8 cellular contexts compared by ENCODE assay signal in the genomic region with DNA sequence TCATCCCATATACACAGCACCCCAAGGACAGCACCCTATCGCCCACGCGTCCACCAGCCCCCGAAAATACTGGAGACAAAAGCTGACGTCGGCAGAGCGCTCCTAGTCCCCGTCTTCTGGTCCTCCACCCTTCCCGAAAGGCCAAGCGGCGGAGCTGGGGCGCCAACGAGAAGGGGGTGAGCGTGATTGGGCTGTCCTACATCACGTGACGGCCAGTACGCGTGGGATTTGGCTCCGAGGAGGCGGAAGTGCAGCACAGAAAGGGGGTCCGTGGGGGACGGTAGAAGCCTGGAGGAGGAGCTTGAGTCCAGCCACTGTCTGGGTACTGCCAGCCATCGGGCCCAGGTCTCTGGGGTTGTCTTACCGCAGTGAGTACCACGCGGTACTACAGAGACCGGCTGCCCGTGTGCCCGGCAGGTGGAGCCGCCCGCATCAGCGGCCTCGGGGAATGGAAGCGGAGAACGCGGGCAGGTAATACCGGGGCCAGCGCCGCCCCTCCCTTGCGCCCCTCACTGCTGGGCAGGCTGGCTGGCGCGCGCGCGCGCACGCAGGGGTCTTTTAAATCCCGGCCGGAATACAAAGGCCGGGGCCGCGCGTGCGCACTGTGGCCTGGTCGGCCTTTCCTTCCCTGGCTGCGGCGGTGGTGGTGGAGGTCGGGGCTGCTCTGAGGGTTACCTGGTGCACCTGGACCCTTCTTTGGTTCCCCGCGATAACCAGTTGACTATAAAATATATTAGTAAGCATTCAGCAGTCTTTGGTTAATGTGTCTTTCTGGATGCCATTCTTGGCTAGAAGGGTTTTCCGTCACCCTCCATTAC. TPM values are rescaled to one million over a fixed set of nuclear protein-coding genes. Genes with fewer than 3 reads are reported as not detected.
DNase-seq lines count a peak whose midpoint lies in the region; ATAC-seq and TF ChIP-seq lines count a peak whose summit lies in the region.

A gene (plus strand): TSS at position 283 of the 818 bp plus-strand sequence. CDS start 166 bp downstream, at position 449.

- 2 to 3% methylated on average over 39 to 52 of the region's 61 CpGs for WGBS in tibial nerve, 2 donors

- no peaks in the 10 kb centered on the region for H3K9me3 Mint-ChIP-seq in activated naive CD8-positive, alpha-beta T cell treated with anti-CD3 and anti-CD28 coated beads, Interleukin-2, amount 50 U/mL, for 24 hours

- peak within 1 kb of the TSS; percentile 87 for H3K9ac ChIP-seq in parathyroid adenoma

- H3K9me3 ChIP-seq in parathyroid adenoma (ENCODE audit: control insufficient read depth, low read length) (no peaks in the 10 kb centered on the region), tibial nerve (no peaks in the 10 kb centered on the region)

- no peaks in the 10 kb centered on the region for H3K27me3 ChIP-seq in parathyroid adenoma (ENCODE audit: control insufficient read depth, insufficient read depth, low read length)
- no peaks in the 10 kb centered on the region for H3K27me3 ChIP-seq in tibial nerve

- peak within 1 kb of the TSS; percentile 89 for H2AFZ ChIP-seq in parathyroid adenoma

- TF ChIP-seq CTCF in GM12865 (IDR thresholded peaks at IDR 0.05; ENCODE audit: insufficient read depth, low read depth, low read length, missing control alignments) (no peak), parathyroid adenoma (IDR thresholded peaks at IDR 0.05) (peak; percentile 23), tibial nerve (IDR thresholded peaks at IDR 0.05) (peak; percentile 3 to 51 (median 15))

- H3K79me2 ChIP-seq in parathyroid adenoma: peaks cover 35% of the 10 kb centered on the region

- H3K36me3 Mint-ChIP-seq in activated naive CD8-positive, alpha-beta T cell treated with anti-CD3 and anti-CD28 coated beads, Interleukin-2, amount 50 U/mL, for 24 hours (ENCODE audit: low read depth): peaks cover 38% of the 10 kb centered on the region

- peaks cover 10% of the 10 kb centered on the region for H3K4me1 ChIP-seq in parathyroid adenoma
- peaks cover 5 to 83% (median 29%) of the 10 kb centered on the region in 4 donors for H3K4me1 ChIP-seq in tibial nerve

- H3K4me2 ChIP-seq in parathyroid adenoma (ENCODE audit: low read length): peak within 1 kb of the TSS; percentile 98

- H3K4me3 Mint-ChIP-seq in activated naive CD8-positive, alpha-beta T cell treated with anti-CD3 and anti-CD28 coated beads, Interleukin-2, amount 50 U/mL, for 24 hours: peak within 1 kb of the TSS; percentile 99

- H3K4me3 ChIP-seq in GM12865 (ENCODE audit: low read depth, low read length): peak within 1 kb of the TSS; percentile 97
- H3K4me3 ChIP-seq in parathyroid adenoma (ENCODE audit: low read depth, low read length): peak within 1 kb of the TSS; percentile 99
- H3K4me3 ChIP-seq in tibial nerve: peak within 1 kb of the TSS; percentile 58 to 89 (median 76)

- H3K4me1 Mint-ChIP-seq in activated naive CD8-positive, alpha-beta T cell treated with anti-CD3 and anti-CD28 coated beads, Interleukin-2, amount 50 U/mL, for 24 hours: peaks cover 58% of the 10 kb centered on the region

- TF ChIP-seq EP300 in tibial nerve (IDR thresholded peaks at IDR 0.05): peak; percentile 81 to 97

- intact Hi-C loops in Right ventricle myocardium superior (cut with DNase I): loop anchor here (5.0 to 10.0 kb wide), 2 partner anchors 99 to 142 kb away; a partner anchor contains a TSS

- peak; percentile 77 to 88 for TF ChIP-seq POLR2A in tibial nerve (IDR thresholded peaks at IDR 0.05)

- no peaks in the 10 kb centered on the region for H3K27me3 Mint-ChIP-seq in activated naive CD8-positive, alpha-beta T cell treated with anti-CD3 and anti-CD28 coated beads, Interleukin-2, amount 50 U/mL, for 24 hours

- H3K36me3 ChIP-seq in parathyroid adenoma (ENCODE audit: control insufficient read depth, insufficient read depth, low read length): no peaks in the 10 kb centered on the region
- H3K36me3 ChIP-seq in tibial nerve: no peaks in the 10 kb centered on the region

- ATAC-seq in HG02759 (IDR thresholded peaks at IDR 0.05; ENCODE audit: unreplicated experiment): peak; percentile 94
- ATAC-seq in activated naive CD8-positive, alpha-beta T cell treated with anti-CD3 and anti-CD28 coated beads, Interleukin-2, amount 50 U/mL, for 24 hours: peak; percentile 95
- ATAC-seq in Right ventricle myocardium superior (ENCODE audit: poor library complexity): peak; percentile 99

- H3K27ac Mint-ChIP-seq in activated naive CD8-positive, alpha-beta T cell treated with anti-CD3 and anti-CD28 coated beads, Interleukin-2, amount 50 U/mL, for 24 hours: peak within 1 kb of the TSS; percentile 98

- H3K27ac ChIP-seq in parathyroid adenoma (peak within 1 kb of the TSS; percentile 88), tibial nerve (peak within 1 kb of the TSS; percentile 79 to 94 (median 92))

- DNase-seq in GM12865 (ENCODE audit: low read depth) (peak; percentile 99), NCI-H1417 (lab: John Stamatoyannopoulos, UW) (peak; percentile 98 to 100 (median 99)), SW 1271 (lab: John Stamatoyannopoulos, UW) (peak; percentile 97 to 99), Right ventricle myocardium superior (peak; percentile 98), tibial nerve (ENCODE audit: low spot score in 2 of 2) (peak; percentile 97 to 98)
- peak; percentile 96 for DNase-seq in activated naive CD8-positive, alpha-beta T cell treated with anti-CD3 and anti-CD28 coated beads, Interleukin-2, amount 50 U/mL, for 24 hours

RNA-seq across cellular contexts. Expression of the gene that starts here (rescaled TPM):
- total RNA-seq in Right ventricle myocardium superior: 10.2 TPM
- total RNA-seq in tibial nerve: 10 to 100 TPM; 13.7 to 23.7 (median 20.0) TPM

Comparison
In these comparisons a context has a peak if more than half of its experiments do, and no peak if none do; other contexts are left out.
1. Peak in every context shown above with its lines: DNase-seq, ATAC-seq, H3K4me3 ChIP-seq and H3K27ac ChIP-seq.